ENCODE assay signal across 20 cellular contexts in the genomic region with DNA sequence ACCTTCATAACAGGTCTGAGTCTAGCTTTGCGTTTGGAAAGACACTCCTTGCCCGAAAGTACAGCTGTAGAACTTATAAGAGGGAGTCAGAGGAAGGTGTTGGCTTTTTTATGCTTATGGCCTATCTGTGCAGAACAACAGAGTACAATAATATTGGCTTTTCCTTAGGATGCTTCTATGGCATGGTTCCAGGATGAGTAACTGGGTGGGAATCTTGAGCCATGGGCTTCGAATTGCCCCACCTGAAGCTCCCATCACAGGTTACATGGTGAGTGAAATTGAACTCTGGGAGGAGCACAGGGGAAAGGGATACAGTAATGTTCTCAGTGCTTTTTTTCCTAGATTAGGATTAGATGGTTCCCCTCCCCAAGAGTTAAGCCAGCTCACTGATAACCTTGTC.
"Had no signal": no experiment of that assay in that cellular context is flagged by ENCODE, and none has a peak within 500 bp of the region (broad histone marks: within the 10 kb centered on the region; RNA-seq: fewer than 3 reads in every experiment).

No MANE protein-coding gene starts in this region.

- H3K4me1 Mint-ChIP-seq: neural crest cell had no signal

- H3K27me3 Mint-ChIP-seq: activated B cell treated with CpG ODN at 0.5 μM for 24 hours; activated CD4-positive, alpha-beta memory T cell treated with anti-CD3 and anti-CD28 coated beads, Interleukin-2, amount 10 ng/mL, durations not matched to agents 7 days and 5 days; activated T-cell treated with anti-CD3 and anti-CD28 coated beads, Interleukin-2, amount 50 U/mL, for 24 hours; effector memory CD8-positive, alpha-beta T cell; naive B cell; stimulated activated naive CD8-positive, alpha-beta T cell treated with anti-CD3 and anti-CD28 coated beads, Interleukin-15, Interleukin-2, amounts not matched to agents 100 ng/mL and 50 ng/mL, for 24 hours had no signal

- H3K9me3 ChIP-seq: left ventricle myocardium inferior, mucosa of descending colon, prostate gland, right atrium auricular region, tibial nerve had no signal

- DNase-seq: activated B cell treated with CpG ODN at 0.5 μM for 24 hours; activated CD4-positive, alpha-beta memory T cell treated with anti-CD3 and anti-CD28 coated beads, Interleukin-2, amount 10 ng/mL, durations not matched to agents 7 days and 5 days; activated CD4-positive, alpha-beta T cell treated with anti-CD3 and anti-CD28 coated beads for 4 hours; activated naive CD4-positive, alpha-beta T cell treated with anti-CD3 and anti-CD28 coated beads for 36 hours; activated T-cell treated with anti-CD3 and anti-CD28 coated beads, Interleukin-2, amount 50 U/mL, for 24 hours; effector memory CD8-positive, alpha-beta T cell; foreskin melanocyte; left ventricle myocardium inferior; mesenchymal stem cell; mucosa of descending colon; naive B cell; stimulated activated CD4-positive, alpha-beta T cell treated with anti-CD3 and anti-CD28 coated beads, Interleukin-2, amount 100 ng/mL, for 24 hours; SW 1271 had no signal

- H3K27ac ChIP-seq: cardiac muscle cell, epithelial cell of prostate, left ventricle myocardium inferior, prostate gland, right atrium auricular region, tibial nerve had no signal

- H3K27me3 ChIP-seq: cardiac muscle cell, right atrium auricular region, tibial nerve had no signal

- ATAC-seq: effector memory CD8-positive, alpha-beta T cell; mucosa of descending colon had no signal

- H3K27ac Mint-ChIP-seq: activated B cell treated with CpG ODN at 0.5 μM for 24 hours; activated CD4-positive, alpha-beta memory T cell treated with anti-CD3 and anti-CD28 coated beads, Interleukin-2, amount 10 ng/mL, durations not matched to agents 7 days and 5 days; activated naive CD4-positive, alpha-beta T cell treated with anti-CD3 and anti-CD28 coated beads for 36 hours; stimulated activated naive CD8-positive, alpha-beta T cell treated with anti-CD3 and anti-CD28 coated beads, Interleukin-15, Interleukin-2, amounts not matched to agents 100 ng/mL and 50 ng/mL, for 24 hours had no signal

- H3K4me3 ChIP-seq: cardiac muscle cell, left ventricle myocardium inferior, mucosa of descending colon, prostate gland, right atrium auricular region, tibial nerve had no signal

- H3K4me3 Mint-ChIP-seq: activated B cell treated with CpG ODN at 0.5 μM for 24 hours; activated CD4-positive, alpha-beta memory T cell treated with anti-CD3 and anti-CD28 coated beads, Interleukin-2, amount 10 ng/mL, durations not matched to agents 7 days and 5 days; activated naive CD4-positive, alpha-beta T cell treated with anti-CD3 and anti-CD28 coated beads for 36 hours; activated T-cell treated with anti-CD3 and anti-CD28 coated beads, Interleukin-2, amount 50 U/mL, for 24 hours; effector memory CD8-positive, alpha-beta T cell; naive B cell; neural crest cell; stimulated activated naive CD8-positive, alpha-beta T cell treated with anti-CD3 and anti-CD28 coated beads, Interleukin-15, Interleukin-2, amounts not matched to agents 100 ng/mL and 50 ng/mL, for 24 hours had no signal

- H3K4me1 ChIP-seq: left ventricle myocardium inferior, prostate gland, right atrium auricular region, tibial nerve had no signal

- H3K9me3 Mint-ChIP-seq: activated CD4-positive, alpha-beta memory T cell treated with anti-CD3 and anti-CD28 coated beads, Interleukin-2, amount 10 ng/mL, durations not matched to agents 7 days and 5 days; activated naive CD4-positive, alpha-beta T cell treated with anti-CD3 and anti-CD28 coated beads for 36 hours; activated T-cell treated with anti-CD3 and anti-CD28 coated beads, Interleukin-2, amount 50 U/mL, for 24 hours; effector memory CD8-positive, alpha-beta T cell; naive B cell; neural crest cell; stimulated activated naive CD8-positive, alpha-beta T cell treated with anti-CD3 and anti-CD28 coated beads, Interleukin-15, Interleukin-2, amounts not matched to agents 100 ng/mL and 50 ng/mL, for 24 hours had no signal
